In genomic region chr3:38003371-38003816, GRCh38 we compare ENCODE assay signal across 8 cellular contexts. TPM values are rescaled to one million over a fixed set of nuclear protein-coding genes. Genes with fewer than 3 reads are reported as not detected.
DNase-seq lines count a peak whose midpoint lies in the region; ATAC-seq and TF ChIP-seq lines count a peak whose summit lies in the region.

No MANE protein-coding gene starts in this region.

- H3K9me3 Mint-ChIP-seq in activated CD8-positive, alpha-beta memory T cell treated with anti-CD3 and anti-CD28 coated beads, Interleukin-2, amount 10 ng/mL, durations not matched to agents 7 days and 5 days (ENCODE audit: low read depth), result no peaks in the 10 kb centered on the region
- no peaks in the 10 kb centered on the region for H3K9me3 Mint-ChIP-seq in endothelial cell (ENCODE audit: unreplicated experiment)

- peak overlapping the region; percentile 89 for H3K27ac ChIP-seq in substantia nigra (ENCODE audit: low read depth, low read length, poor library complexity, severe bottlenecking)

- H3K27ac Mint-ChIP-seq in activated CD8-positive, alpha-beta memory T cell treated with anti-CD3 and anti-CD28 coated beads, Interleukin-2, amount 10 ng/mL, durations not matched to agents 7 days and 5 days, result no peak overlapping the region
- no peak overlapping the region for H3K27ac Mint-ChIP-seq in endothelial cell (ENCODE audit: unreplicated experiment)

- DNase-seq in GDM1 (lab: John Stamatoyannopoulos, UW) (peak; percentile 34), endothelial cell (ENCODE audit: low spot score) (peak; percentile 80), middle frontal gyrus (ENCODE audit: extremely low spot score, low spot score) (peak; percentile 69), substantia nigra (lab: John Stamatoyannopoulos, UW) (peak in 47 of 49 donors; percentile 12 to 82 (median 59)), cerebellar nuclear complex (lab: John Stamatoyannopoulos, UW) (no peak)
- DNase-seq in activated CD8-positive, alpha-beta memory T cell treated with anti-CD3 and anti-CD28 coated beads, Interleukin-2, amount 10 ng/mL, durations not matched to agents 7 days and 5 days, result peak; percentile 65

- CTCF ChIA-PET in activated CD8-positive, alpha-beta memory T cell treated with anti-CD3 and anti-CD28 coated beads, Interleukin-2, amount 10 ng/mL, durations not matched to agents 7 days and 5 days (lab: Charles Lee), result interaction anchor here (0.7 to 2.1 kb wide), 11 partner anchors 9 to 149 kb away, joined by 3 to 25 read pairs (median 5); partner anchors contain the start of gene DLEC1

- H3K4me1 Mint-ChIP-seq in activated CD8-positive, alpha-beta memory T cell treated with anti-CD3 and anti-CD28 coated beads, Interleukin-2, amount 10 ng/mL, durations not matched to agents 7 days and 5 days, result peaks cover 25% of the 10 kb centered on the region
- peaks cover 16% of the 10 kb centered on the region for H3K4me1 Mint-ChIP-seq in endothelial cell (ENCODE audit: unreplicated experiment)

- peak; percentile 94 for TF ChIP-seq CTCF in LNCAP (IDR thresholded peaks at IDR 0.05)
- peak; percentile 71 for TF ChIP-seq CTCF in endothelial cell (IDR thresholded peaks at IDR 0.05; ENCODE audit: unreplicated experiment)

- H3K36me3 Mint-ChIP-seq in activated CD8-positive, alpha-beta memory T cell treated with anti-CD3 and anti-CD28 coated beads, Interleukin-2, amount 10 ng/mL, durations not matched to agents 7 days and 5 days, result peaks cover 6% of the 10 kb centered on the region
- peaks cover 30% of the 10 kb centered on the region for H3K36me3 Mint-ChIP-seq in endothelial cell (ENCODE audit: low read depth, unreplicated experiment)

- H3K4me3 Mint-ChIP-seq in activated CD8-positive, alpha-beta memory T cell treated with anti-CD3 and anti-CD28 coated beads, Interleukin-2, amount 10 ng/mL, durations not matched to agents 7 days and 5 days, result no peak overlapping the region
- H3K4me3 Mint-ChIP-seq in endothelial cell (ENCODE audit: unreplicated experiment), result no peak overlapping the region

- no peak for ATAC-seq in activated CD8-positive, alpha-beta memory T cell treated with anti-CD3 and anti-CD28 coated beads, Interleukin-2, amount 10 ng/mL, durations not matched to agents 7 days and 5 days
- no peak for ATAC-seq in GM21528 (IDR thresholded peaks at IDR 0.05; ENCODE audit: low FRiP score, unreplicated experiment)

- no peaks in the 10 kb centered on the region for H3K27me3 Mint-ChIP-seq in activated CD8-positive, alpha-beta memory T cell treated with anti-CD3 and anti-CD28 coated beads, Interleukin-2, amount 10 ng/mL, durations not matched to agents 7 days and 5 days
- H3K27me3 Mint-ChIP-seq in endothelial cell (ENCODE audit: unreplicated experiment), result peaks cover 15% of the 10 kb centered on the region

RNA-seq across cellular contexts. Expression of gene VILL, which starts 12.8 kb away (rescaled TPM):
- 10 to 100 TPM; 15.4 to 18.3 TPM for total RNA-seq in activated CD8-positive, alpha-beta memory T cell treated with anti-CD3 and anti-CD28 coated beads, Interleukin-2, amount 10 ng/mL, durations not matched to agents 7 days and 5 days
- 13.7 TPM for total RNA-seq in endothelial cell (ENCODE audit: unreplicated experiment)

RNA-seq across cellular contexts. Expression of gene PLCD1, which starts 26.0 kb away (rescaled TPM):
- 10 to 100 TPM; 12.3 to 20.6 TPM for total RNA-seq in activated CD8-positive, alpha-beta memory T cell treated with anti-CD3 and anti-CD28 coated beads, Interleukin-2, amount 10 ng/mL, durations not matched to agents 7 days and 5 days
- total RNA-seq in endothelial cell (ENCODE audit: unreplicated experiment), result 22.4 TPM

RNA-seq across cellular contexts. Expression of gene DLEC1, which starts 35.6 kb away (rescaled TPM):
- 1 to 10 TPM in 1 of 2 experiments, under 1 TPM in 1; 0.26 to 1.1 TPM for total RNA-seq in activated CD8-positive, alpha-beta memory T cell treated with anti-CD3 and anti-CD28 coated beads, Interleukin-2, amount 10 ng/mL, durations not matched to agents 7 days and 5 days
- total RNA-seq in endothelial cell (ENCODE audit: unreplicated experiment), result 0.62 TPM

Comparison
In these comparisons a context has a peak if more than half of its experiments do, and no peak if none do; other contexts are left out.
1. DNase-seq: peak in GDM1 (single experiment), activated CD8-positive, alpha-beta memory T cell treated with anti-CD3 and anti-CD28 coated beads, Interleukin-2, amount 10 ng/mL, durations not matched to agents 7 days and 5 days (single experiment), endothelial cell (single experiment), middle frontal gyrus (single experiment) and substantia nigra (47 of 49); none in cerebellar nuclear complex (0 of 2).